12 cellular contexts compared by ENCODE assay signal in genomic region chr11:121547574-121547973, GRCh38.
"Had no signal": no experiment of that assay in that cellular context is flagged by ENCODE, and none has a peak within 500 bp of the region (broad histone marks: within the 10 kb centered on the region; RNA-seq: fewer than 3 reads in every experiment).

No MANE protein-coding gene starts in this region.

- ATAC-seq: activated CD4-positive, CD25-positive, alpha-beta regulatory T cell treated with anti-CD3 and anti-CD28 coated beads, Interleukin-2, amount 50 U/mL, for 24 hours; esophagus mucosa; T-cell had no signal

- H3K9me3 Mint-ChIP-seq: activated CD4-positive, alpha-beta memory T cell treated with anti-CD3 and anti-CD28 coated beads for 36 hours; T-cell had no signal

- H3K27me3 Mint-ChIP-seq: activated CD4-positive, alpha-beta memory T cell treated with anti-CD3 and anti-CD28 coated beads for 36 hours; T-cell had no signal

- H3K4me3 Mint-ChIP-seq: activated CD4-positive, alpha-beta memory T cell treated with anti-CD3 and anti-CD28 coated beads for 36 hours; T-cell had no signal

- DNase-seq: activated CD4-positive, alpha-beta memory T cell treated with anti-CD3 and anti-CD28 coated beads for 36 hours; activated naive CD4-positive, alpha-beta T cell; midbrain; posterior cingulate gyrus; stimulated activated CD4-positive, alpha-beta T cell treated with anti-CD3 and anti-CD28 coated beads, Interleukin-4, amount 100 ng/mL, for 24 hours; stimulated activated naive CD4-positive, alpha-beta T cell; T-cell; T1000; tibial artery; uterus had no signal

- H3K27ac Mint-ChIP-seq: activated CD4-positive, alpha-beta memory T cell treated with anti-CD3 and anti-CD28 coated beads for 36 hours had no signal
